ENCODE assay signal across 18 cellular contexts in the genomic region with DNA sequence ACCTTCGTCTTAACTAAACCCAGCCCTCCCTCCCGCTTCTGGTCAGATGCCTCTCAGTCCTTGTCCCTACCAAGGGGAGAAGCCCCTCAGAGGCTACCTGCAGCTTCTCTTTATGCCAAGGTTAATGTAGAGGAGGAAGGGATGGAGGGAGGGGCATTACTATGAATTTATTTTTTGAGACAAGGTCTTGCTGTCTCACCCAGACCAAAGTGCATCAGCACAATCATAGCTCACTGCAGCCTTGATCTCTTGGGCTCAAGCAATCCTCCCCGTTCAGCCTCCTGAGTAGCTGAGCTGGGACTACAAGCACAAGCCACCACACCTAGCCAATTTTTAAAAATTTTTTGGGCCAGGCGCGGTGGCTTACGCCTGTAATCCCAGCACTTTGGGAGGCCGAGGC. TPM values are rescaled to one million over a fixed set of nuclear protein-coding genes. Genes with fewer than 3 reads are reported as not detected.
A peak's percentile ranks its signal among the peaks of the same experiment; 100 is the strongest.
DNase-seq lines count a peak whose midpoint lies in the region; ATAC-seq and TF ChIP-seq lines count a peak whose summit lies in the region.
"Had no signal": no experiment of that assay in that cellular context is flagged by ENCODE, and none has a peak within 500 bp of the region (broad histone marks: within the 10 kb centered on the region; RNA-seq: fewer than 3 reads in every experiment).

No MANE protein-coding gene starts in this region.

- no peak for DNase-seq in dorsolateral prefrontal cortex
- peak; percentile 30 for DNase-seq in sciatic nerve (ENCODE audit: low spot score)
- no peak for DNase-seq in NCI-H146 treated with DMSO at 0.1 percent for 48 hours (lab: John Stamatoyannopoulos, UW; ENCODE audit: unreplicated experiment)
- no peak for DNase-seq in glutamatergic neuron
- DNase-seq: ACHN; BE2C; Calu3; CD4-positive, CD25-positive, alpha-beta regulatory T cell; CD8-positive, alpha-beta T cell; GF-D8 had no signal

- H3K4me3 ChIP-seq in Loucy (ENCODE audit: low read length, poor library complexity, severe bottlenecking) (no peak overlapping the region), dorsolateral prefrontal cortex (no peak overlapping the region)
- H3K4me3 ChIP-seq: BLaER1 had no signal

- no peaks in the 10 kb centered on the region for H3K79me2 ChIP-seq in Loucy (ENCODE audit: insufficient read depth, low read length)

- H3K36me3 ChIP-seq in Loucy (ENCODE audit: insufficient read depth, low read length), result no peaks in the 10 kb centered on the region
- H3K36me3 ChIP-seq: BE2C, BLaER1 had no signal

- no peaks in the 10 kb centered on the region for H3K9me3 ChIP-seq in Loucy (ENCODE audit: insufficient read depth, low read depth, low read length)
- H3K9me3 ChIP-seq: BE2C, BLaER1, Caco-2 had no signal

- H4K20me1 ChIP-seq in Loucy (ENCODE audit: insufficient read depth, low read length, poor library complexity, severe bottlenecking), result no peaks in the 10 kb centered on the region
- H4K20me1 ChIP-seq: BLaER1 had no signal

- intact Hi-C loops in dorsolateral prefrontal cortex (cut with DNase I) (loop anchor here (2.0 kb wide), 2 partner anchors 55 to 59 kb away; a partner anchor contains a TSS), sciatic nerve (cut with DNase I) (no loop called here)

- H3K27me3 ChIP-seq in Loucy (ENCODE audit: insufficient read depth, low read length, poor library complexity, severe bottlenecking) (no peaks in the 10 kb centered on the region), dorsolateral prefrontal cortex (no peaks in the 10 kb centered on the region)
- H3K27me3 ChIP-seq: BE2C, BLaER1 had no signal

- no peak overlapping the region for H3K4me2 ChIP-seq in Loucy (ENCODE audit: low read depth, low read length, poor library complexity, severe bottlenecking)

- H3K27ac ChIP-seq in dorsolateral prefrontal cortex, result peak overlapping the region in 52 of 59 donors; percentile 31 to 99 (median 93)
- H3K27ac ChIP-seq in temporal lobe (ENCODE audit: low read depth, low read length), result peak overlapping the region; percentile 93
- H3K27ac ChIP-seq: 22Rv1, BLaER1 had no signal

- no peak overlapping the region for H3K27ac Mint-ChIP-seq in glutamatergic neuron (ENCODE audit: unreplicated experiment)
- H3K27ac Mint-ChIP-seq: CD14-positive monocyte; CD4-positive, CD25-positive, alpha-beta regulatory T cell; CD8-positive, alpha-beta T cell had no signal

- H3K9me3 Mint-ChIP-seq in glutamatergic neuron (ENCODE audit: unreplicated experiment), result peaks cover 5% of the 10 kb centered on the region
- H3K9me3 Mint-ChIP-seq: CD8-positive, alpha-beta T cell had no signal

- TF ChIP-seq CTCF in Loucy (conservative IDR thresholded peaks at IDR 0.05; ENCODE audit: low read length), result no peak
- no peak for TF ChIP-seq CTCF in dorsolateral prefrontal cortex (IDR thresholded peaks at IDR 0.05 in 54 of 56, conservative IDR thresholded peaks at IDR 0.05 in 2 of 56; ENCODE audit: low read depth in 1 of 56, partially characterized antibody in 56 of 56)
- no peak for TF ChIP-seq CTCF in glutamatergic neuron (IDR thresholded peaks at IDR 0.05; ENCODE audit: partially characterized antibody, unreplicated experiment)

- 0 out of 2 replicates have a peak overlapping the region, but pooled peaks have one; percentile 34 for H2AFZ ChIP-seq in Loucy (ENCODE audit: low read length)

- H3K36me3 Mint-ChIP-seq in glutamatergic neuron (ENCODE audit: unreplicated experiment), result no peaks in the 10 kb centered on the region
- H3K36me3 Mint-ChIP-seq: CD14-positive monocyte; CD4-positive, CD25-positive, alpha-beta regulatory T cell; CD8-positive, alpha-beta T cell had no signal

- peaks cover 8% of the 10 kb centered on the region for H3K27me3 Mint-ChIP-seq in glutamatergic neuron (ENCODE audit: unreplicated experiment)

- no peak overlapping the region for H3K4me3 Mint-ChIP-seq in glutamatergic neuron (ENCODE audit: unreplicated experiment)
- H3K4me3 Mint-ChIP-seq: CD4-positive, CD25-positive, alpha-beta regulatory T cell; CD8-positive, alpha-beta T cell had no signal

- no peak overlapping the region for H3K9ac ChIP-seq in Loucy (ENCODE audit: low read depth, low read length, poor library complexity, severe bottlenecking)
- H3K9ac ChIP-seq: BLaER1 had no signal

- peaks cover 18% of the 10 kb centered on the region for H3K4me1 Mint-ChIP-seq in glutamatergic neuron (ENCODE audit: low read depth, unreplicated experiment)

- H3F3A ChIP-seq in Loucy (ENCODE audit: low read depth), result no peaks in the 10 kb centered on the region

- H3K9me2 ChIP-seq in Loucy (replicated peaks; ENCODE audit: low read depth, low read length), result no peaks in the 10 kb centered on the region

- peaks cover 10% of the 10 kb centered on the region for H3K4me1 ChIP-seq in Loucy (ENCODE audit: insufficient read depth, low read length, poor library complexity, severe bottlenecking)

- ATAC-seq in sciatic nerve (no peak), GM21367 (IDR thresholded peaks at IDR 0.05; ENCODE audit: unreplicated experiment) (no peak), HG03097 (IDR thresholded peaks at IDR 0.05; ENCODE audit: low FRiP score, unreplicated experiment) (no peak)
- ATAC-seq: CD8-positive, alpha-beta T cell had no signal

RNA-seq across cellular contexts. Expression of a gene that starts 15.3 kb away (rescaled TPM):
- total RNA-seq in dorsolateral prefrontal cortex (10 to 100 TPM in 105 of 120 experiments, 1 to 10 TPM in 15; 4.4 to 32.8 (median 13.7) TPM), sciatic nerve (1.5 TPM), temporal lobe (0.49 TPM), glutamatergic neuron (ENCODE audit: unreplicated experiment) (2.0 TPM)

RNA-seq across cellular contexts. Expression of a gene that starts 45.7 kb away (rescaled TPM):
- 100 to 1,000 TPM; 118 to 242 (median 168) TPM for total RNA-seq in dorsolateral prefrontal cortex
- 202 TPM for total RNA-seq in sciatic nerve
- 20.4 TPM for total RNA-seq in temporal lobe
- total RNA-seq in glutamatergic neuron (ENCODE audit: unreplicated experiment), result 59.8 TPM

RNA-seq across cellular contexts. Expression of a gene that starts 53.7 kb away (rescaled TPM):
- 100 to 1,000 TPM in 111 of 120 experiments, 10 to 100 TPM in 9; 80.9 to 338 (median 151) TPM for total RNA-seq in dorsolateral prefrontal cortex
- total RNA-seq in sciatic nerve, result 4.5 TPM
- 29.0 TPM for total RNA-seq in temporal lobe
- 20.8 TPM for total RNA-seq in glutamatergic neuron (ENCODE audit: unreplicated experiment)
- total RNA-seq: CD4-positive, CD25-positive, alpha-beta regulatory T cell had no signal
